Comparison of ENCODE assay signal across 9 cellular contexts in the genomic region with DNA sequence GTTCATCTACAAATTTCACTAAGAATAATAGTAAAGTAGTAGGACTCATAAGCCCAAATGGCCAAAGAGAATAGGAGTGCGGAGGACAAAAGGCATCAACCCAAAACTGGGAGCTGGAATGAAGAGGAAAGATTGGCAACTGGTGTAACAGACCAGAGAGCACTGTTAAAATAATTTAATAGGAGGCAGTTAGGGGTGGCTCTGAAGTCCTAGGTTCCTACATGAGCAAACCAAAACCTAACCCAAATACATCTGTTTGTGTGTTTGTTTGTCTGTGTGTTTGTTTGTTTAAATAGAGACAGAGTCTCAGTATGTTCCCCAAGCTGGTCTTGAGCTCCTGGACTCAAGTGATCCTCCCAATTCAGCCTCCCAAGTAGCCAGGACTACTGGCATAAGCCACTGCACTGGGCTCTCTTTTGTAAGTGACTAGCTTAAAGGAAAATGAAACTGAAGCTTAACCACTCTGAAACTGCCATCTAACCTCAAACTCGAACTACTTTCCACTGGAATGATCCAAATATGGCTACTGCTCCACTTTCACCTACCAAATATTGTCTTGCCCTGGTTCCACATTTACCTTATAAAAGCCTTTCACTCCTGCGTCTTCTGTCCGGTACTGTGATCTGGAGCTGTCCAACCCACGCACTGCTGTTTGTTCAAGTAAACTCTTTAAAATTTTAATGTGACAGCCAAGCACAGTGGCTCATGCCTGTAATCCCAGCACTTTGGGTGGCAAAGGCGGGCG.
A peak's percentile ranks its signal among the peaks of the same experiment; 100 is the strongest.
DNase-seq lines count a peak whose midpoint lies in the region; ATAC-seq lines count a peak whose summit lies in the region.
"Had no signal": no experiment of that assay in that cellular context is flagged by ENCODE, and none has a peak within 500 bp of the region (broad histone marks: within the 10 kb centered on the region; RNA-seq: fewer than 3 reads in every experiment).

No MANE protein-coding gene starts in this region.

- intact Hi-C loops in left ventricle myocardium superior (cut with micrococcal nuclease) = no loop called here

- DNase-seq in HAP-1 (ENCODE audit: low spot score in 2 of 2) = peak in 1 of 2 experiments; percentile 40
- no peak for DNase-seq in left ventricle myocardium superior
- no peak for DNase-seq in anterior cingulate cortex (lab: John Stamatoyannopoulos, UW)
- DNase-seq in NCI-H2171 (lab: John Stamatoyannopoulos, UW) = no peak
- no peak for DNase-seq in iPS-NIHi11 (ENCODE audit: low spot score)
- DNase-seq: NK-92 treated with Interleukin-12 subunit alpha and Interleukin-12 subunit beta, amount 100 ng/mL, for 24 hours had no signal

- H3K9me3 ChIP-seq in HAP-1 = peaks cover 11% of the 10 kb centered on the region; the same call in 1 of the 2 replicates
- peaks cover 38% of the 10 kb centered on the region for H3K9me3 ChIP-seq in mesodermal cell (ENCODE audit: control insufficient read depth, low read length)

- peak overlapping the region; percentile 81 for H3K27ac ChIP-seq in mesodermal cell (ENCODE audit: low read depth, low read length, severe bottlenecking)

- 92 to 93% methylated on average over 6 to 7 of the region's 7 CpGs for WGBS in mesodermal cell (ENCODE audit: insufficient coverage in 2 of 2), 2 experiments

- H3K4me1 ChIP-seq in HAP-1 = peaks cover 50% of the 10 kb centered on the region
- H3K4me1 ChIP-seq in mesodermal cell (ENCODE audit: control insufficient read depth, insufficient read depth, low read length, poor library complexity, severe bottlenecking) = peaks cover 32% of the 10 kb centered on the region

- ATAC-seq in GM19025 (IDR thresholded peaks at IDR 0.05; ENCODE audit: low read depth, unreplicated experiment) (peak; percentile 91), HG03521 (IDR thresholded peaks at IDR 0.05; ENCODE audit: unreplicated experiment) (peak; percentile 95), left ventricle myocardium superior (no peak)

- no peaks in the 10 kb centered on the region for H3K27me3 ChIP-seq in HAP-1 (ENCODE audit: low read depth)

- peak overlapping the region; percentile 1 for H3K4me3 ChIP-seq in HAP-1
- H3K4me3 ChIP-seq in mesodermal cell (ENCODE audit: extremely low read depth, insufficient read depth, low read length, poor library complexity, severe bottlenecking) = no peak overlapping the region

- H3K36me3 ChIP-seq in HAP-1 (replicated peaks) = no peaks in the 10 kb centered on the region
- no peaks in the 10 kb centered on the region for H3K36me3 ChIP-seq in mesodermal cell (ENCODE audit: control insufficient read depth, insufficient read depth, low read length)

- in situ Hi-C loops in HAP-1 (cut with MboI; ENCODE audit: low sequenced_read_pairs) = no loop called here
